In genomic region chr18:28408528-28408927, GRCh38 we compare ENCODE assay signal across 23 cellular contexts.
DNase-seq lines count a peak whose midpoint lies in the region; ATAC-seq, FAIRE-seq and TF ChIP-seq lines count a peak whose summit lies in the region.
"Had no signal": no experiment of that assay in that cellular context is flagged by ENCODE, and none has a peak within 500 bp of the region (broad histone marks: within the 10 kb centered on the region; RNA-seq: fewer than 3 reads in every experiment).

No MANE protein-coding gene starts in this region.

- DNase-seq in DND-41: no peak
- peak; percentile 10 for DNase-seq in astrocyte (ENCODE audit: low read depth)
- no peak for DNase-seq in neuronal stem cell (ENCODE audit: low spot score)
- DNase-seq in dorsolateral prefrontal cortex: no peak
- DNase-seq in endothelial cell (ENCODE audit: low spot score): no peak
- DNase-seq: AML-193; BE2C; Calu3; CD4-positive, alpha-beta T cell; COR-L47; DMS53; DMS79 treated with DMSO at 0.1 percent for 48 hours; GOT3; HFFc6 had no signal

- no peak overlapping the region for H4K8ac ChIP-seq in neuronal stem cell (ENCODE audit: low read depth, low read length)

- no peak overlapping the region for H3K18ac ChIP-seq in neuronal stem cell (ENCODE audit: low read length)

- H2AFZ ChIP-seq in DND-41 (ENCODE audit: low read depth, low read length) (no peak overlapping the region), astrocyte (ENCODE audit: low read depth, low read length) (no peak overlapping the region), neuronal stem cell (ENCODE audit: low read length) (no peak overlapping the region)

- no CpG with 5 or more reads among the region's 2 CpGs for WGBS in neuronal stem cell (ENCODE audit: extremely low coverage in 2 of 2, insufficient read length in 2 of 2, insufficient replicate concordance in 1 of 2), 2 donors

- H3K9me3 ChIP-seq in DND-41 (ENCODE audit: insufficient read depth, low read length, severe bottlenecking) (no peaks in the 10 kb centered on the region), astrocyte (ENCODE audit: insufficient read depth, low read depth, low read length) (no peaks in the 10 kb centered on the region), neuronal stem cell (replicated peaks in 1 of 2; ENCODE audit: control insufficient read depth in 2 of 2, insufficient read depth in 1 of 2, low read depth in 1 of 2, low read length in 2 of 2) (no peaks in the 10 kb centered on the region)
- H3K9me3 ChIP-seq: BE2C; BLaER1 treated with 17β-estradiol and CSF1 and Interleukin-3, amounts not matched to agents 10 nM and 100 nM; HAP-1 had no signal

- H3K27me3 ChIP-seq in DND-41 (ENCODE audit: insufficient read depth, low read length, poor library complexity) (no peaks in the 10 kb centered on the region), astrocyte (ENCODE audit: insufficient read depth, low read length) (no peaks in the 10 kb centered on the region), neuronal stem cell (ENCODE audit: control insufficient read depth in 3 of 3, insufficient read depth in 3 of 3, low read depth in 1 of 3, low read length in 3 of 3) (peaks cover 0 to 2% (median 0%) of the 10 kb centered on the region in 3 experiments), dorsolateral prefrontal cortex (no peaks in the 10 kb centered on the region)
- H3K27me3 ChIP-seq: BE2C; BLaER1 treated with 17β-estradiol and CSF1 and Interleukin-3, amounts not matched to agents 10 nM and 100 nM had no signal

- H3K4me1 ChIP-seq in DND-41 (ENCODE audit: insufficient read depth, low read length): no peaks in the 10 kb centered on the region
- no peaks in the 10 kb centered on the region for H3K4me1 ChIP-seq in astrocyte (ENCODE audit: insufficient read depth, low read length)
- H3K4me1 ChIP-seq in neuronal stem cell (ENCODE audit: control insufficient read depth in 2 of 2, insufficient read depth in 1 of 2, low read depth in 1 of 2, low read length in 2 of 2): no peaks in the 10 kb centered on the region
- H3K4me1 ChIP-seq: BE2C; BLaER1 treated with 17β-estradiol and CSF1 and Interleukin-3, amounts not matched to agents 10 nM and 100 nM; HAP-1 had no signal

- H3K9ac ChIP-seq in DND-41 (ENCODE audit: low read depth, low read length) (no peak overlapping the region), astrocyte (ENCODE audit: low read length) (no peak overlapping the region), neuronal stem cell (ENCODE audit: low read depth, low read length, poor library complexity) (no peak overlapping the region)
- H3K9ac ChIP-seq: BLaER1 treated with 17β-estradiol and CSF1 and Interleukin-3, amounts not matched to agents 10 nM and 100 nM had no signal

- H4K20me1 ChIP-seq in DND-41 (ENCODE audit: insufficient read depth, low read length) (no peaks in the 10 kb centered on the region), astrocyte (ENCODE audit: insufficient read depth, low read length) (no peaks in the 10 kb centered on the region)
- H4K20me1 ChIP-seq: BLaER1 treated with 17β-estradiol and CSF1 and Interleukin-3, amounts not matched to agents 10 nM and 100 nM had no signal

- H3K27me3 Mint-ChIP-seq in astrocyte (ENCODE audit: low read depth, unreplicated experiment) (no peaks in the 10 kb centered on the region), endothelial cell (ENCODE audit: unreplicated experiment) (no peaks in the 10 kb centered on the region)
- H3K27me3 Mint-ChIP-seq: CD4-positive, alpha-beta T cell had no signal

- no peak overlapping the region for H3K27ac ChIP-seq in DND-41 (ENCODE audit: low read length)
- no peak overlapping the region for H3K27ac ChIP-seq in astrocyte (ENCODE audit: low read depth, low read length)
- H3K27ac ChIP-seq in neuronal stem cell (replicated peaks; ENCODE audit: low read length): no peak overlapping the region
- no peak overlapping the region for H3K27ac ChIP-seq in dorsolateral prefrontal cortex
- H3K27ac ChIP-seq: 22Rv1; BLaER1 treated with 17β-estradiol and CSF1 and Interleukin-3, amounts not matched to agents 10 nM and 100 nM had no signal

- H3K4me2 ChIP-seq in DND-41 (ENCODE audit: insufficient read depth, low read length) (no peak overlapping the region), astrocyte (ENCODE audit: low read length) (no peak overlapping the region), neuronal stem cell (ENCODE audit: insufficient read depth, low read length, poor library complexity, severe bottlenecking) (no peak overlapping the region)
- H3K4me2 ChIP-seq: BLaER1 treated with 17β-estradiol and CSF1 and Interleukin-3, amounts not matched to agents 10 nM and 100 nM had no signal

- intact Hi-C loops in dorsolateral prefrontal cortex (cut with DNase I): no loop called here

- no peaks in the 10 kb centered on the region for H3K9me3 Mint-ChIP-seq in astrocyte (ENCODE audit: unreplicated experiment)
- no peaks in the 10 kb centered on the region for H3K9me3 Mint-ChIP-seq in endothelial cell (ENCODE audit: unreplicated experiment)
- H3K9me3 Mint-ChIP-seq: HFFc6 had no signal

- no peak overlapping the region for H3K23ac ChIP-seq in neuronal stem cell (ENCODE audit: low read depth, low read length, poor library complexity)

- H3K4ac ChIP-seq in neuronal stem cell (ENCODE audit: low read length): no peak overlapping the region

- no peak overlapping the region for H2AK5ac ChIP-seq in neuronal stem cell (ENCODE audit: low read depth, low read length)

- no peak overlapping the region for H4K91ac ChIP-seq in neuronal stem cell (ENCODE audit: low read depth, low read length, poor library complexity)

- H3K27ac Mint-ChIP-seq in astrocyte (ENCODE audit: unreplicated experiment): no peak overlapping the region
- H3K27ac Mint-ChIP-seq in endothelial cell (ENCODE audit: unreplicated experiment): no peak overlapping the region
- H3K27ac Mint-ChIP-seq: CD14-positive monocyte; CD4-positive, alpha-beta T cell; HFFc6 had no signal

- H2BK5ac ChIP-seq in neuronal stem cell (ENCODE audit: low read length): no peak overlapping the region

- H3K36me3 Mint-ChIP-seq in astrocyte (ENCODE audit: low read depth, unreplicated experiment): no peaks in the 10 kb centered on the region
- H3K36me3 Mint-ChIP-seq in endothelial cell (ENCODE audit: low read depth, unreplicated experiment): no peaks in the 10 kb centered on the region
- H3K36me3 Mint-ChIP-seq: CD14-positive monocyte had no signal

- H3K79me2 ChIP-seq in DND-41 (ENCODE audit: insufficient read depth, low read length) (no peaks in the 10 kb centered on the region), astrocyte (ENCODE audit: insufficient read depth, low read length) (no peaks in the 10 kb centered on the region)

- H2BK15ac ChIP-seq in neuronal stem cell (ENCODE audit: low read length): no peak overlapping the region

- peak overlapping the region; percentile 90 for H3K14ac ChIP-seq in neuronal stem cell (ENCODE audit: low read length)

- no peak for FAIRE-seq in astrocyte (lab: Jason Lieb, UNC)
- FAIRE-seq: A204.1, G401.6, GM12892, H54 had no signal

- no peak overlapping the region for H2BK12ac ChIP-seq in neuronal stem cell (ENCODE audit: low read length)

- ATAC-seq in DND-41 (ENCODE audit: insufficient read depth, low read depth) (peak; percentile 58; the same call in 1 of the 3 replicates), HG03521 (IDR thresholded peaks at IDR 0.05; ENCODE audit: unreplicated experiment) (no peak)

- H3K4me3 Mint-ChIP-seq in astrocyte (ENCODE audit: unreplicated experiment) (no peak overlapping the region), endothelial cell (ENCODE audit: unreplicated experiment) (no peak overlapping the region)
- H3K4me3 Mint-ChIP-seq: CD14-positive monocyte; CD4-positive, alpha-beta T cell; HFFc6 had no signal

- H3K36me3 ChIP-seq in DND-41 (ENCODE audit: insufficient read depth, low read length) (no peaks in the 10 kb centered on the region), astrocyte (ENCODE audit: insufficient read depth, low read length) (no peaks in the 10 kb centered on the region), neuronal stem cell (replicated peaks in 1 of 2; ENCODE audit: control insufficient read depth in 2 of 2, insufficient read depth in 2 of 2, low read length in 2 of 2) (no peaks in the 10 kb centered on the region)
- H3K36me3 ChIP-seq: BE2C; BLaER1 treated with 17β-estradiol and CSF1 and Interleukin-3, amounts not matched to agents 10 nM and 100 nM; HAP-1 had no signal

- H3K4me1 Mint-ChIP-seq in astrocyte (ENCODE audit: low read depth, unreplicated experiment): peaks cover 22% of the 10 kb centered on the region
- H3K4me1 Mint-ChIP-seq in endothelial cell (ENCODE audit: unreplicated experiment): no peaks in the 10 kb centered on the region
- H3K4me1 Mint-ChIP-seq: CD14-positive monocyte had no signal

- TF ChIP-seq CTCF in DND-41 (IDR thresholded peaks at IDR 0.05; ENCODE audit: borderline replicate concordance, extremely low read depth, low read length, poor library complexity, severe bottlenecking) (no peak), astrocyte (IDR thresholded peaks at IDR 0.05; ENCODE audit: insufficient read depth, low read depth, low read length) (no peak), dorsolateral prefrontal cortex (IDR thresholded peaks at IDR 0.05 in 54 of 56, conservative IDR thresholded peaks at IDR 0.05 in 2 of 56; ENCODE audit: low read depth in 1 of 56, partially characterized antibody in 56 of 56) (no peak), endothelial cell (IDR thresholded peaks at IDR 0.05; ENCODE audit: unreplicated experiment) (no peak)

- no peaks in the 10 kb centered on the region for H3K79me1 ChIP-seq in neuronal stem cell (ENCODE audit: low read depth, low read length)

- H3K4me3 ChIP-seq in DND-41 (ENCODE audit: low read depth in 1 of 2, low read length in 2 of 2): no peak overlapping the region
- H3K4me3 ChIP-seq in astrocyte (ENCODE audit: insufficient read depth, low read depth, low read length): no peak overlapping the region
- H3K4me3 ChIP-seq in neuronal stem cell (ENCODE audit: low read length in 2 of 2): no peak overlapping the region
- H3K4me3 ChIP-seq in dorsolateral prefrontal cortex: no peak overlapping the region
- H3K4me3 ChIP-seq: BLaER1 treated with 17β-estradiol and CSF1 and Interleukin-3, amounts not matched to agents 10 nM and 100 nM; HAP-1 had no signal

- no peak overlapping the region for H2BK120ac ChIP-seq in neuronal stem cell (ENCODE audit: low read depth, low read length)
